Comparison of ENCODE assay signal across 15 cellular contexts in the genomic region with DNA sequence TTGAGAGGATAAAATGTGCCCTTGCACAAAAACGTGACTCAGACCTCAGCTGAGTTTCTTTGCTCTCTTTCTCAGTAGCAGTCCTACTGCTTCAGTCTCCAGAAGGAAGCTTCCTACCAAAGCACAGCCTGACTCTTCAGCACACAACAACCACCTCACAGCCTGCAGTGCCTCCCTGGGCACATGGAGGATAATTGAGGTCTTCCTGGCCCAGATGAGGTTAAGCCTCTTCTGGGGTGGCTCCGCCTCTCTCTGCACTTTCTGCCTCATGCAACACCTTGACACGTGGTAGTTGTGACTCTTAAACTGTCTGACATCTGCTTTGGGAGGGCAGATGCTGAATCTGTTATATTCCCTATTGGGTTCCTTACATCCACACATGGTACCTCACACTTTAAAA. TPM values are rescaled to one million over a fixed set of nuclear protein-coding genes. Genes with fewer than 3 reads are reported as not detected.
DNase-seq lines count a peak whose midpoint lies in the region; ATAC-seq and TF ChIP-seq lines count a peak whose summit lies in the region.
"Had no signal": no experiment of that assay in that cellular context is flagged by ENCODE, and none has a peak within 500 bp of the region (broad histone marks: within the 10 kb centered on the region; RNA-seq: fewer than 3 reads in every experiment).

No MANE protein-coding gene starts in this region.

- peak; percentile 18 for DNase-seq in AG10803 (ENCODE audit: low read depth)
- no peak for DNase-seq in CD8-positive, alpha-beta memory T cell
- DNase-seq in NCI-H82 (lab: John Stamatoyannopoulos, UW): peak; percentile 84
- peak; percentile 71 for DNase-seq in endodermal cell
- DNase-seq in NCI-H526 treated with DMSO at 0.1 percent for 48 hours (lab: John Stamatoyannopoulos, UW): no peak
- no peak for DNase-seq in HUDEP-2 (lab: John Stamatoyannopoulos, UW; ENCODE audit: unreplicated experiment in 76 of 76)
- DNase-seq: activated T-cell treated with anti-CD3 and anti-CD28 coated beads, Interleukin-2, amount 50 U/mL, for 4 hours; amygdala; cerebellar nuclear complex; foreskin keratinocyte; naive B cell; NCI-H1930; stimulated activated naive B cell treated with anti-CD40 and anti-IgM and Interleukin-4, amounts not matched to agents 10 μg/mL and 1 μg/mL and 100 μg/mL, for 72 hours had no signal

- CTCF ChIA-PET in CD8-positive, alpha-beta memory T cell (lab: Charles Lee): no interaction called here

- no peak overlapping the region for H3K27ac ChIP-seq in CD8-positive, alpha-beta memory T cell (ENCODE audit: low read depth, low read length)
- no peak overlapping the region for H3K27ac ChIP-seq in endodermal cell (ENCODE audit: low read depth, low read length)
- H3K27ac ChIP-seq: foreskin keratinocyte, tibial nerve had no signal

- no peak overlapping the region for H3K9ac ChIP-seq in endodermal cell (ENCODE audit: extremely low read depth, low read length, poor library complexity, severe bottlenecking)

- peaks cover 7 to 80% (median 28%) of the 10 kb centered on the region in 3 donors for H3K36me3 Mint-ChIP-seq in CD8-positive, alpha-beta memory T cell
- peaks cover 42% of the 10 kb centered on the region for H3K36me3 Mint-ChIP-seq in endodermal cell (ENCODE audit: low read depth)

- H3K27me3 Mint-ChIP-seq in CD8-positive, alpha-beta memory T cell: no peaks in the 10 kb centered on the region
- no peaks in the 10 kb centered on the region for H3K27me3 Mint-ChIP-seq in endodermal cell (ENCODE audit: insufficient read depth)
- H3K27me3 Mint-ChIP-seq: naive B cell; stimulated activated naive B cell treated with anti-CD40 and anti-IgM and Interleukin-4, amounts not matched to agents 10 μg/mL and 1 μg/mL and 100 μg/mL, for 72 hours had no signal

- POLR2A ChIA-PET in CD8-positive, alpha-beta memory T cell (lab: Charles Lee): no interaction called here

- H3K9me3 ChIP-seq in CD8-positive, alpha-beta memory T cell (ENCODE audit: low read length): no peaks in the 10 kb centered on the region
- H3K9me3 ChIP-seq in endodermal cell (ENCODE audit: control insufficient read depth, low read length): no peaks in the 10 kb centered on the region
- H3K9me3 ChIP-seq: tibial nerve had no signal

- TF ChIP-seq CTCF in AG10803 (conservative IDR thresholded peaks at IDR 0.05; ENCODE audit: low read length): no peak
- TF ChIP-seq CTCF in endodermal cell (conservative IDR thresholded peaks at IDR 0.05): no peak

- no peaks in the 10 kb centered on the region for H3K9me3 Mint-ChIP-seq in CD8-positive, alpha-beta memory T cell
- no peaks in the 10 kb centered on the region for H3K9me3 Mint-ChIP-seq in endodermal cell
- H3K9me3 Mint-ChIP-seq: activated T-cell treated with anti-CD3 and anti-CD28 coated beads, Interleukin-2, amount 50 U/mL, for 4 hours; naive B cell; stimulated activated naive B cell treated with anti-CD40 and anti-IgM and Interleukin-4, amounts not matched to agents 10 μg/mL and 1 μg/mL and 100 μg/mL, for 72 hours had no signal

- peak overlapping the region in 5 of 8 donors; percentile 13 to 89 (median 28) for H3K27ac Mint-ChIP-seq in CD8-positive, alpha-beta memory T cell
- no peak overlapping the region for H3K27ac Mint-ChIP-seq in endodermal cell

- H3K4me3 ChIP-seq in AG10803 (ENCODE audit: low read length) (no peak overlapping the region), endodermal cell (ENCODE audit: low read length) (no peak overlapping the region)
- no peak overlapping the region for H3K4me3 ChIP-seq in CD8-positive, alpha-beta memory T cell (ENCODE audit: low read length)
- H3K4me3 ChIP-seq: tibial nerve had no signal

- no peak for ATAC-seq in GM19397 (IDR thresholded peaks at IDR 0.05; ENCODE audit: unreplicated experiment)
- ATAC-seq: foreskin keratinocyte; stimulated activated naive B cell treated with anti-CD40 and anti-IgM and Interleukin-4, amounts not matched to agents 10 μg/mL and 1 μg/mL and 100 μg/mL, for 72 hours had no signal

- H3K4me3 Mint-ChIP-seq in CD8-positive, alpha-beta memory T cell: no peak overlapping the region
- no peak overlapping the region for H3K4me3 Mint-ChIP-seq in endodermal cell
- H3K4me3 Mint-ChIP-seq: activated T-cell treated with anti-CD3 and anti-CD28 coated beads, Interleukin-2, amount 50 U/mL, for 4 hours; naive B cell; stimulated activated naive B cell treated with anti-CD40 and anti-IgM and Interleukin-4, amounts not matched to agents 10 μg/mL and 1 μg/mL and 100 μg/mL, for 72 hours had no signal

- H3K27me3 ChIP-seq in CD8-positive, alpha-beta memory T cell (ENCODE audit: insufficient read depth, low read length, poor library complexity, severe bottlenecking): no peaks in the 10 kb centered on the region
- H3K27me3 ChIP-seq in endodermal cell (ENCODE audit: control insufficient read depth, insufficient read depth, low read length, poor library complexity, severe bottlenecking): no peaks in the 10 kb centered on the region
- H3K27me3 ChIP-seq: foreskin keratinocyte, tibial nerve had no signal

- 90 to 100% methylated on average over 1 to 3 of the region's 3 CpGs for WGBS in endodermal cell (ENCODE audit: insufficient coverage in 1 of 2, insufficient read length in 1 of 2), 2 experiments

- no peaks in the 10 kb centered on the region for H3K4me1 ChIP-seq in CD8-positive, alpha-beta memory T cell (ENCODE audit: insufficient read depth, low read length)
- no peaks in the 10 kb centered on the region for H3K4me1 ChIP-seq in endodermal cell (ENCODE audit: control insufficient read depth, insufficient read depth, low read length)
- H3K4me1 ChIP-seq: foreskin keratinocyte, tibial nerve had no signal

- peaks cover 5 to 17% (median 13%) of the 10 kb centered on the region in 3 donors for H3K4me1 Mint-ChIP-seq in CD8-positive, alpha-beta memory T cell
- H3K4me1 Mint-ChIP-seq in endodermal cell: no peaks in the 10 kb centered on the region

- peaks cover 53% of the 10 kb centered on the region for H3K36me3 ChIP-seq in CD8-positive, alpha-beta memory T cell (ENCODE audit: insufficient read depth, low read length)
- H3K36me3 ChIP-seq in endodermal cell (ENCODE audit: control insufficient read depth, insufficient read depth, low read length): peaks cover 66% of the 10 kb centered on the region

RNA-seq across cellular contexts. Expression of a gene that starts 33.8 kb away (rescaled TPM):
- 10 to 100 TPM; 52.0 to 54.4 TPM for total RNA-seq in CD8-positive, alpha-beta memory T cell
- polyA plus RNA-seq in CD8-positive, alpha-beta memory T cell: 93.0 TPM
- total RNA-seq in endodermal cell: 10 to 100 TPM; 27.0 to 27.9 TPM
- polyA plus RNA-seq in endodermal cell (2013, experiment 1 of 2): 20.5 TPM
- polyA plus RNA-seq in endodermal cell (2013, experiment 2 of 2): 20.9 TPM

RNA-seq across cellular contexts. Expression of a gene that starts 36.8 kb away (rescaled TPM):
- 10 to 100 TPM; 38.1 to 41.1 TPM for total RNA-seq in CD8-positive, alpha-beta memory T cell
- 47.1 TPM for polyA plus RNA-seq in CD8-positive, alpha-beta memory T cell
- total RNA-seq in endodermal cell: 10 to 100 TPM; 33.2 to 44.6 TPM
- polyA plus RNA-seq in endodermal cell (2013, experiment 1 of 2): 24.0 TPM
- 23.1 TPM for polyA plus RNA-seq in endodermal cell (2013, experiment 2 of 2)

Comparison
In these comparisons a context has a peak if more than half of its experiments do, and no peak if none do; other contexts are left out.
1. DNase-seq: peak in AG10803 (single experiment), NCI-H82 (single experiment) and endodermal cell (single experiment); none in CD8-positive, alpha-beta memory T cell (0 of 5), NCI-H526 treated with DMSO at 0.1 percent for 48 hours (single experiment) and HUDEP-2 (0 of 76).